ENCODE assay signal across 31 cellular contexts in genomic region chr11:74723511-74723910, GRCh38.
"Had no signal": no experiment of that assay in that cellular context is flagged by ENCODE, and none has a peak within 500 bp of the region (broad histone marks: within the 10 kb centered on the region; RNA-seq: fewer than 3 reads in every experiment).

No MANE protein-coding gene starts in this region.

- ATAC-seq: activated CD8-positive, alpha-beta T cell treated with anti-CD3 and anti-CD28 coated beads for 36 hours; activated naive CD4-positive, alpha-beta T cell treated with anti-CD3 and anti-CD28 coated beads, Interleukin-2, amount 50 U/mL, for 72 hours; activated T-cell treated with anti-CD3 and anti-CD28 coated beads, Interleukin-2, amount 50 U/mL, for 4 hours; activated T-cell treated with anti-CD3 and anti-CD28 coated beads, Interleukin-2, amount 50 U/mL, for 72 hours; activated T-helper 17 cell treated with anti-CD3 and anti-CD28 coated beads, Interleukin-2, amount 50 U/mL, for 72 hours had no signal

- FAIRE-seq: bronchial epithelial cell, TTC549 had no signal

- DNase-seq: activated B cell treated with CpG ODN at 0.5 μM for 24 hours; activated CD4-positive, alpha-beta memory T cell treated with anti-CD3 and anti-CD28 coated beads for 36 hours; activated CD4-positive, alpha-beta T cell treated with anti-CD3 and anti-CD28 coated beads for 4 hours; activated CD4-positive, alpha-beta T cell treated with anti-CD3 and anti-CD28 coated beads, Interleukin-2, amount 10 ng/mL, durations not matched to agents 24 days and 14 days; activated CD4-positive, alpha-beta T cell treated with anti-CD3 and anti-CD28 coated beads, Interleukin-2, amount 50 U/mL, for 1 hour; activated CD4-positive, alpha-beta T cell treated with anti-CD3 and anti-CD28 coated beads, Interleukin-2, amount 50 U/mL, for 4 hours; activated CD4-positive, CD25-positive, alpha-beta regulatory T cell treated with anti-CD3 and anti-CD28 coated beads, Interleukin-2, amount 50 U/mL, for 72 hours; activated CD8-positive, alpha-beta memory T cell treated with anti-CD3 and anti-CD28 coated beads, Interleukin-2, amount 50 U/mL, for 4 hours; activated CD8-positive, alpha-beta T cell treated with anti-CD3 and anti-CD28 coated beads for 36 hours; activated effector memory CD4-positive, alpha-beta T cell treated with anti-CD3 and anti-CD28 coated beads, Interleukin-2, amount 50 U/mL, for 16 hours; activated gamma-delta T cell treated with Interleukin-2 at 50 U/mL for 16 hours; activated naive CD4-positive, alpha-beta T cell; activated naive CD4-positive, alpha-beta T cell treated with anti-CD3 and anti-CD28 coated beads for 36 hours; activated naive CD4-positive, alpha-beta T cell treated with anti-CD3 and anti-CD28 coated beads, Interleukin-2, amount 50 U/mL, for 16 hours; activated naive CD8-positive, alpha-beta T cell treated with anti-CD3 and anti-CD28 coated beads for 36 hours; activated T-cell treated with anti-CD3 and anti-CD28 coated beads for 4 hours; activated T-cell treated with anti-CD3 and anti-CD28 coated beads, Interleukin-2, amount 50 U/mL, for 1 hour; activated T-cell treated with anti-CD3 and anti-CD28 coated beads, Interleukin-2, amount 50 U/mL, for 4 hours; activated T-cell treated with anti-CD3 and anti-CD28 coated beads, Interleukin-2, amount 50 U/mL, for 72 hours; adrenal gland; amniotic stem cell; aorta; T-helper 1 cell; T-helper 2 cell; T-helper 9 cell had no signal

- H3K27ac ChIP-seq: adrenal gland, cardiac muscle cell, VCaP had no signal
